Comparison of ENCODE assay signal across 14 cellular contexts in genomic region chr3:25558796-25559195, GRCh38.
"Had no signal": no experiment of that assay in that cellular context is flagged by ENCODE, and none has a peak within 500 bp of the region (broad histone marks: within the 10 kb centered on the region; RNA-seq: fewer than 3 reads in every experiment).

No MANE protein-coding gene starts in this region.

- H3K4me3 ChIP-seq: dorsolateral prefrontal cortex, gastrocnemius medialis, left lung, lower lobe of right lung, pancreas, thoracic aorta had no signal

- H3K36me3 ChIP-seq: gastrocnemius medialis, left lung, lower lobe of right lung, pancreas, thoracic aorta had no signal

- H3K27ac ChIP-seq: dorsolateral prefrontal cortex, gastrocnemius medialis, lower lobe of right lung, pancreas had no signal

- H3K27me3 ChIP-seq: dorsolateral prefrontal cortex, gastrocnemius medialis, left lung, pancreas had no signal

- DNase-seq: cortex of kidney; dorsolateral prefrontal cortex; effector CD8-positive, alpha-beta T cell; gastrocnemius medialis; immature natural killer cell; left lung; lower lobe of right lung; natural killer cell; pancreas; stimulated activated CD4-positive, alpha-beta T cell treated with anti-CD3 and anti-CD28 coated beads, Interleukin-4, amount 100 ng/mL, for 1 hour; stimulated activated naive CD8-positive, alpha-beta T cell treated with anti-CD3 and anti-CD28 coated beads, Interleukin-15, amount 100 ng/mL, for 72 hours; substantia nigra had no signal

- ATAC-seq: gastrocnemius medialis; natural killer cell; stimulated activated memory B cell treated with anti-CD40 and anti-IgM and Interleukin-4, amounts not matched to agents 10 μg/mL and 1 μg/mL and 100 μg/mL, for 72 hours; stimulated activated naive CD8-positive, alpha-beta T cell treated with anti-CD3 and anti-CD28 coated beads, Interleukin-15, amount 100 ng/mL, for 72 hours had no signal

- H3K4me1 ChIP-seq: pancreas had no signal

- H3K9me3 ChIP-seq: gastrocnemius medialis, left lung, lower lobe of right lung, pancreas, thoracic aorta had no signal
